ENCODE assay signal across 2 cellular contexts in the genomic region with DNA sequence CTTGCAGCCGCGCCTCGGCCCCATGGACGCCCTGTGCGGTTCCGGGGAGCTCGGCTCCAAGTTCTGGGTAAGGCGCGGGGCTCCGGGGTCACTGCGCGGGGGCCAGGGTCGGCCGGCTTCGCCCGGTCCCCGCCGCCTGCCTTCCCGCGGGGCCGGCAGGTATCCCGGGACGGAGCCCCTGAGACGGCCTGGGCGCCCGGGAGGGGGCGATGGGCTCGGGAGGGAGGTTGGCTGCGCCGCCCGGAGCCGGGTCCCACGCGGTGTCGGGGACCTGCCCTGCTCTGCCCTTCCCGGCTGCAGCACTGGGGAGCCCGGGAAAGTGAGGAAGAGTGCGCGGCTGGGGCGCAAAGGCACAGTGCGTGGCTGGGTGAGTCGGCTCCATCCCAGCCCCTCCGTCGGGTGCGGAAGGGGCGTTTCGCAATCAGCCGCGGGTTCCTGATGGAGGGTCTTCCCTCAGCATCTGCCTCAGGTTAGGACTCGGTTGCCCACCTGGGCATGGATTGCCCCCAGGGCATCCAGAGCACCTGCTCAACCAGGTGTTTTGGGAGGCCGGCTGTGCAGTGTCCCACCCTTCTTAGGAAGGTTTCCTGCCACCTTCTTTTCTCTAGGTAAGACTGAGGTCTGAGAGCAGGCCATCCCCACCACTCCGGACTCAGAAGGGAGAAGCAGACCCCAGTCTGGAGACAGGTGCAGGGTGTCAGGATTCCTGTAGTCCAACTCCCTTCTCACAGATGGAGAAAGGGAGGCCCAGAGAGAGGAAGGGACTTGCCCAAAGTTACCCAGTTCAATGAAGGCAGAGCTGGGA.
A peak's percentile ranks its signal among the peaks of the same experiment; 100 is the strongest.
TF ChIP-seq lines count a peak whose summit lies in the region.

No MANE protein-coding gene starts in this region.

TF ChIP-seq in HCT116, 20 proteins besides CTCF, POLR2A, EP300 and RAD21:
- TF ChIP-seq ZFX (IDR thresholded peaks at IDR 0.05) (peak; percentile 53; the same call in 1 of the 2 replicates), REST (IDR thresholded peaks at IDR 0.05; ENCODE audit: low read depth) (no peak), POLR2AphosphoS5 (IDR thresholded peaks at IDR 0.05; ENCODE audit: low read depth, low read length) (no peak), TCF7L2 (IDR thresholded peaks at IDR 0.05; ENCODE audit: borderline replicate concordance, extremely low read depth, insufficient read depth, insufficient read length) (no peak), JUND (IDR thresholded peaks at IDR 0.05) (no peak), ZNF274 (IDR thresholded peaks at IDR 0.05; ENCODE audit: low read depth, low read length) (no peak), SP1 (IDR thresholded peaks at IDR 0.05; ENCODE audit: low read depth) (no peak), EZH2 (IDR thresholded peaks at IDR 0.05) (no peak)

TF ChIP-seq in GM12878, 131 proteins besides CTCF, POLR2A, EP300 and RAD21:
- TF ChIP-seq NKRF (conservative IDR thresholded peaks at IDR 0.05): no peak
- TF ChIP-seq NR2F1 (conservative IDR thresholded peaks at IDR 0.05): 0 out of 2 replicates have a peak, but pooled peaks have one; percentile 23
- no peak for TF ChIP-seq MYB (IDR thresholded peaks at IDR 0.05; ENCODE audit: borderline replicate concordance, low read depth, low read length)
- no peak for TF ChIP-seq YY1 (IDR thresholded peaks at IDR 0.05; ENCODE audit: low read depth, low read length)
- no peak for TF ChIP-seq TAF1 (IDR thresholded peaks at IDR 0.05; ENCODE audit: borderline replicate concordance, low read depth, low read length)
- TF ChIP-seq IKZF1 (conservative IDR thresholded peaks at IDR 0.05): peak; percentile 60; the same call in 1 of the 2 replicates
- TF ChIP-seq TCF12 (IDR thresholded peaks at IDR 0.05; ENCODE audit: low read depth, low read length): no peak
- no peak for TF ChIP-seq PKNOX1 (IDR thresholded peaks at IDR 0.05)
- TF ChIP-seq ZBTB11 (CRISPR knock-in tag; IDR thresholded peaks at IDR 0.05): no peak
- TF ChIP-seq GATAD2B (conservative IDR thresholded peaks at IDR 0.05; ENCODE audit: low read depth): peak; percentile 79; the same call in 1 of the 2 replicates
- no peak for TF ChIP-seq CREB1 (IDR thresholded peaks at IDR 0.05; ENCODE audit: low read depth)
- no peak for TF ChIP-seq RBBP5 (conservative IDR thresholded peaks at IDR 0.05)
- no peak for TF ChIP-seq JUND (IDR thresholded peaks at IDR 0.05; ENCODE audit: low read depth, low read length)
- TF ChIP-seq ESRRA (IDR thresholded peaks at IDR 0.05; ENCODE audit: low read length): no peak
- TF ChIP-seq DPF2 (IDR thresholded peaks at IDR 0.05): peak; percentile 47; the same call in 1 of the 2 replicates
- TF ChIP-seq SMARCA5 (IDR thresholded peaks at IDR 0.05): no peak
- TF ChIP-seq POU2F2 (IDR thresholded peaks at IDR 0.05; ENCODE audit: borderline replicate concordance, low read depth, low read length): no peak
- no peak for TF ChIP-seq ZNF274 (IDR thresholded peaks at IDR 0.05; ENCODE audit: insufficient read depth, insufficient read length)
- no peak for TF ChIP-seq MXI1 (IDR thresholded peaks at IDR 0.05; ENCODE audit: low read depth, low read length)
- TF ChIP-seq LARP7 (IDR thresholded peaks at IDR 0.05): 0 out of 2 replicates have a peak, but pooled peaks have one; percentile 2
- no peak for TF ChIP-seq SPI1 (IDR thresholded peaks at IDR 0.05; ENCODE audit: borderline replicate concordance, insufficient read depth, low read depth, low read length)
- peak; percentile 91 for TF ChIP-seq SUZ12 (IDR thresholded peaks at IDR 0.05; ENCODE audit: unreplicated experiment)
- 0 out of 2 replicates have a peak, but pooled peaks have one; percentile 14 for TF ChIP-seq ZNF687 (IDR thresholded peaks at IDR 0.05)
- TF ChIP-seq, protein P1, sequence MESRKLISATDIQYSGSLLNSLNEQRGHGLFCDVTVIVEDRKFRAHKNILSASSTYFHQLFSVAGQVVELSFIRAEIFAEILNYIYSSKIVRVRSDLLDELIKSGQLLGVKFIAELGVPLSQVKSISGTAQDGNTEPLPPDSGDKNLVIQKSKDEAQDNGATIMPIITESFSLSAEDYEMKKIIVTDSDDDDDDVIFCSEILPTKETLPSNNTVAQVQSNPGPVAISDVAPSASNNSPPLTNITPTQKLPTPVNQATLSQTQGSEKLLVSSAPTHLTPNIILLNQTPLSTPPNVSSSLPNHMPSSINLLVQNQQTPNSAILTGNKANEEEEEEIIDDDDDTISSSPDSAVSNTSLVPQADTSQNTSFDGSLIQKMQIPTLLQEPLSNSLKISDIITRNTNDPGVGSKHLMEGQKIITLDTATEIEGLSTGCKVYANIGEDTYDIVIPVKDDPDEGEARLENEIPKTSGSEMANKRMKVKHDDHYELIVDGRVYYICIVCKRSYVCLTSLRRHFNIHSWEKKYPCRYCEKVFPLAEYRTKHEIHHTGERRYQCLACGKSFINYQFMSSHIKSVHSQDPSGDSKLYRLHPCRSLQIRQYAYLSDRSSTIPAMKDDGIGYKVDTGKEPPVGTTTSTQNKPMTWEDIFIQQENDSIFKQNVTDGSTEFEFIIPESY (IDR thresholded peaks at IDR 0.05): no peak
